Comparison of ENCODE assay signal across 26 cellular contexts in the genomic region with DNA sequence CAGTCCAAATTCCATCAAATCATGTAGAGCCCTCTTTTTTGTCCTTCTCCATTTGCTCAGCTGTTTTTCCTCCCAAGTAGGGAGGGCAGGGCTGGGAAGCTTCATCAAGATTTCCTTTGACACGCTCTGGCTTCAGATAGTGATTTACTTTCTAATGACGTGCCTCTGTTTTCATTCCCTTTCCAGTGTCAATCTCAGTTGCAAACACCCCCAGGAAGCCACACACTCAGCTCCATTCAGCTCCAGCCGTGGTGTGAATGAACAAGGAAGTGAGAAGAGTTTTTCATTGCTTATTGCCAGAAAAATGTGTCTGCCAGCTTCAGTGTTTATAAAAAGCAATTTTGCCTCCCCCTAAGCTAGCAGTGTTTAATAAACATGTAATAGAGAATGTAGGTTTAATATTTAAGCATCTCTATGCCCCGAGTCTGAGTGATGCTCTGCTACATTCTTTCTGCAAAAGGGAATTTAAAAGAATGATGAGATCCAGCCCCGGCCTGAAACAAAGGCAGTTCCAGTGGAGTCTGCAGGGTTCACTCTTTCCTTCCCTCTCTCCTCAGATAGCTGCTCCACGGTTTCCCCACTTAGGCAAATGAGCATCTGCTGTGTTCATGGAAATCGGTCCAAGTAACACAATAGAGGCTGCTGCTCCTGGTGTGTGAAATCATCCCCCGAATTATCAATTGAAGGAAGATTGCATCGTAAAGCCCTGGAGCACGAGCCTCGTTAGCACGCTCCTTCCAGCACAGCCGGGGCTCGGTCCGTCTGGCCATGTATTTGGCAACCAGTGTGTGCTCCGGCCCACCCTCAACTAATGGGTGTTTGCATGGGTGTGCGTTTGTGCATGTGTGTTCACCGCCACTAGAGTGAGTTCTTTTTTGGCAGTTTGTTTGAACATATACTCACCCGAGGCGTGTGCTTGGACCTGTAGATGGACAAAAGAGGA.
DNase-seq lines count a peak whose midpoint lies in the region; ATAC-seq and TF ChIP-seq lines count a peak whose summit lies in the region.
"Had no signal": no experiment of that assay in that cellular context is flagged by ENCODE, and none has a peak within 500 bp of the region (broad histone marks: within the 10 kb centered on the region; RNA-seq: fewer than 3 reads in every experiment).

No MANE protein-coding gene starts in this region.

- ATAC-seq in GM23338, result no peak
- no peak for ATAC-seq in CD4-positive, alpha-beta T cell (ENCODE audit: poor library complexity)
- ATAC-seq: naive thymus-derived CD8-positive, alpha-beta T cell; Panc1; T-helper 17 cell had no signal

- H3K9me3 Mint-ChIP-seq in GM23338, result peaks cover 93% of the 10 kb centered on the region
- H3K9me3 Mint-ChIP-seq in CD4-positive, alpha-beta T cell, result peaks cover under 1% of the 10 kb centered on the region

- H3F3A ChIP-seq in GM23338 (replicated peaks; ENCODE audit: low read depth), result no peaks in the 10 kb centered on the region

- intact Hi-C loops in posterior cingulate gyrus (cut with DNase I) (no loop called here), prostate gland (cut with DNase I) (no loop called here)
- intact Hi-C loops in CD4-positive, alpha-beta T cell (cut with DNase I, micrococcal nuclease), result no loop called here

- H3K36me3 Mint-ChIP-seq in GM23338 (ENCODE audit: low read depth), result peaks cover 24% of the 10 kb centered on the region
- no peaks in the 10 kb centered on the region for H3K36me3 Mint-ChIP-seq in CD4-positive, alpha-beta T cell (ENCODE audit: low read depth)
- H3K36me3 Mint-ChIP-seq: CD14-positive monocyte; naive thymus-derived CD8-positive, alpha-beta T cell had no signal

- POLR2A ChIA-PET in CD4-positive, alpha-beta T cell (lab: Charles Lee), result no interaction called here

- peaks cover 13% of the 10 kb centered on the region; the same call in 1 of the 2 replicates for H3K36me3 ChIP-seq in GM23338 (ENCODE audit: insufficient read depth)
- H3K36me3 ChIP-seq in prostate gland, result no peaks in the 10 kb centered on the region
- H3K36me3 ChIP-seq: breast epithelium, tibial artery, WERI-Rb-1 had no signal

- H3K9me3 ChIP-seq in prostate gland, result no peaks in the 10 kb centered on the region
- H3K9me3 ChIP-seq in CD4-positive, alpha-beta T cell (ENCODE audit: control insufficient read depth, low read length), result no peaks in the 10 kb centered on the region
- H3K9me3 ChIP-seq: breast epithelium, tibial artery had no signal

- no peaks in the 10 kb centered on the region for H4K20me1 ChIP-seq in GM23338 (replicated peaks; ENCODE audit: insufficient read depth)

- WGBS in prostate gland, result 41% methylated on average over 20 of the region's 20 CpGs

- H3K4me1 Mint-ChIP-seq in GM23338, result peaks cover 11% of the 10 kb centered on the region
- no peaks in the 10 kb centered on the region for H3K4me1 Mint-ChIP-seq in CD4-positive, alpha-beta T cell (ENCODE audit: low read depth)
- H3K4me1 Mint-ChIP-seq: CD14-positive monocyte; naive thymus-derived CD8-positive, alpha-beta T cell; T-helper 17 cell had no signal

- TF ChIP-seq CTCF in GM23338 (conservative IDR thresholded peaks at IDR 0.05; ENCODE audit: low read depth in 2 of 2), result no peak
- no peak for TF ChIP-seq CTCF in prostate gland (IDR thresholded peaks at IDR 0.05)
- no peak for TF ChIP-seq CTCF in CD4-positive, alpha-beta T cell (IDR thresholded peaks at IDR 0.05)

- no peaks in the 10 kb centered on the region for H3K4me1 ChIP-seq in GM23338 (ENCODE audit: insufficient read depth)
- H3K4me1 ChIP-seq in prostate gland (replicated peaks), result no peaks in the 10 kb centered on the region
- H3K4me1 ChIP-seq: breast epithelium, tibial artery had no signal

- H3K27me3 ChIP-seq in GM23338 (ENCODE audit: insufficient read depth), result no peaks in the 10 kb centered on the region
- no peaks in the 10 kb centered on the region for H3K27me3 ChIP-seq in prostate gland (replicated peaks; ENCODE audit: insufficient read depth)
- no peaks in the 10 kb centered on the region for H3K27me3 ChIP-seq in CD4-positive, alpha-beta T cell (ENCODE audit: control insufficient read depth, insufficient read depth, low read length)
- H3K27me3 ChIP-seq: breast epithelium, tibial artery had no signal

- no peak for TF ChIP-seq POLR2A in prostate gland (IDR thresholded peaks at IDR 0.05)

- no peak overlapping the region for H2AFZ ChIP-seq in GM23338

- H3K4me2 ChIP-seq in GM23338, result no peak overlapping the region

- H3K4me3 Mint-ChIP-seq in GM23338, result no peak overlapping the region
- H3K4me3 Mint-ChIP-seq in CD4-positive, alpha-beta T cell, result no peak overlapping the region
- H3K4me3 Mint-ChIP-seq: CD14-positive monocyte; dendritic cell treated with granulocyte-macrophage colony-stimulating factor and Interleukin-4, amounts not matched to agents 40 ng/mL and 50 ng/mL, for 4 days; naive thymus-derived CD8-positive, alpha-beta T cell; T-helper 17 cell had no signal

- H3K27ac ChIP-seq in GM23338 (ENCODE audit: low read depth) (no peak overlapping the region), prostate gland (no peak overlapping the region)
- H3K27ac ChIP-seq in CD4-positive, alpha-beta T cell (ENCODE audit: low read depth, low read length), result no peak overlapping the region
- H3K27ac ChIP-seq: breast epithelium, tibial artery, WERI-Rb-1 had no signal

- H3K27me3 Mint-ChIP-seq in GM23338 (ENCODE audit: insufficient read depth, low read depth, poor library complexity), result no peaks in the 10 kb centered on the region
- H3K27me3 Mint-ChIP-seq in CD4-positive, alpha-beta T cell, result no peaks in the 10 kb centered on the region
- H3K27me3 Mint-ChIP-seq: dendritic cell treated with granulocyte-macrophage colony-stimulating factor and Interleukin-4, amounts not matched to agents 40 ng/mL and 50 ng/mL, for 4 days; progenitor cell of endocrine pancreas; T-helper 17 cell had no signal

- H3K9me2 ChIP-seq in GM23338 (ENCODE audit: insufficient read depth), result no peaks in the 10 kb centered on the region

- CTCF ChIA-PET in CD4-positive, alpha-beta T cell (lab: Charles Lee), result no interaction called here

- no peak overlapping the region for H3K27ac Mint-ChIP-seq in GM23338
- H3K27ac Mint-ChIP-seq in CD4-positive, alpha-beta T cell, result no peak overlapping the region
- H3K27ac Mint-ChIP-seq: CD14-positive monocyte; dendritic cell treated with granulocyte-macrophage colony-stimulating factor and Interleukin-4, amounts not matched to agents 40 ng/mL and 50 ng/mL, for 4 days; progenitor cell of endocrine pancreas; T-helper 17 cell had no signal

- H3K4me3 ChIP-seq in GM23338 (no peak overlapping the region), prostate gland (no peak overlapping the region)
- H3K4me3 ChIP-seq: breast epithelium, tibial artery had no signal

- DNase-seq in NCI-H1105 treated with DMSO at 0.1 percent for 48 hours (lab: John Stamatoyannopoulos, UW) (peak; percentile 37), NCI-H69 (lab: John Stamatoyannopoulos, UW) (peak; percentile 85), inferior parietal cortex (ENCODE audit: extremely low spot score) (peak; percentile 38), posterior cingulate gyrus (peak in 6 of 10 donors; percentile 16 to 84 (median 22)), GM23338 (ENCODE audit: low spot score) (no peak), prostate gland (ENCODE audit: low spot score) (no peak), NCI-H1436 (lab: John Stamatoyannopoulos, UW) (no peak)
- DNase-seq in CD4-positive, alpha-beta T cell, result no peak
- DNase-seq: activated gamma-delta T cell; GF-D8; GOT3; KG1; mammary epithelial cell; naive thymus-derived CD8-positive, alpha-beta T cell; NCI-H2171; NCI-H82; small intestine; stimulated activated naive CD4-positive, alpha-beta T cell treated with Interleukin-2 at 50 U/mL for 16 hours; T-helper 17 cell; tibial artery; WERI-Rb-1 had no signal

- H3K79me2 ChIP-seq in GM23338 (replicated peaks; ENCODE audit: insufficient read depth), result no peaks in the 10 kb centered on the region

TF ChIP-seq in GM23338, 12 proteins besides CTCF, POLR2A, EP300 and RAD21:
- no peak for TF ChIP-seq POLR2AphosphoS5 (IDR thresholded peaks at IDR 0.05; ENCODE audit: low read depth)
- TF ChIP-seq, protein P1, sequence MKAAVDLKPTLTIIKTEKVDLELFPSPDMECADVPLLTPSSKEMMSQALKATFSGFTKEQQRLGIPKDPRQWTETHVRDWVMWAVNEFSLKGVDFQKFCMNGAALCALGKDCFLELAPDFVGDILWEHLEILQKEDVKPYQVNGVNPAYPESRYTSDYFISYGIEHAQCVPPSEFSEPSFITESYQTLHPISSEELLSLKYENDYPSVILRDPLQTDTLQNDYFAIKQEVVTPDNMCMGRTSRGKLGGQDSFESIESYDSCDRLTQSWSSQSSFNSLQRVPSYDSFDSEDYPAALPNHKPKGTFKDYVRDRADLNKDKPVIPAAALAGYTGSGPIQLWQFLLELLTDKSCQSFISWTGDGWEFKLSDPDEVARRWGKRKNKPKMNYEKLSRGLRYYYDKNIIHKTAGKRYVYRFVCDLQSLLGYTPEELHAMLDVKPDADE (IDR thresholded peaks at IDR 0.05), result no peak
- no peak for TF ChIP-seq ZNF114 (CRISPR knock-in tag; IDR thresholded peaks at IDR 0.05)
- no peak for TF ChIP-seq EZH2 (IDR thresholded peaks at IDR 0.05; ENCODE audit: low read depth, unreplicated experiment)

Comparison
In these comparisons a context has a peak if more than half of its experiments do, and no peak if none do; other contexts are left out.
1. DNase-seq: peak in NCI-H1105 treated with DMSO at 0.1 percent for 48 hours (single experiment), NCI-H69 (single experiment), inferior parietal cortex (single experiment) and posterior cingulate gyrus (6 of 10); none in GM23338 (single experiment), prostate gland (single experiment), NCI-H1436 (single experiment) and CD4-positive, alpha-beta T cell (0 of 10).